In the genomic region with DNA sequence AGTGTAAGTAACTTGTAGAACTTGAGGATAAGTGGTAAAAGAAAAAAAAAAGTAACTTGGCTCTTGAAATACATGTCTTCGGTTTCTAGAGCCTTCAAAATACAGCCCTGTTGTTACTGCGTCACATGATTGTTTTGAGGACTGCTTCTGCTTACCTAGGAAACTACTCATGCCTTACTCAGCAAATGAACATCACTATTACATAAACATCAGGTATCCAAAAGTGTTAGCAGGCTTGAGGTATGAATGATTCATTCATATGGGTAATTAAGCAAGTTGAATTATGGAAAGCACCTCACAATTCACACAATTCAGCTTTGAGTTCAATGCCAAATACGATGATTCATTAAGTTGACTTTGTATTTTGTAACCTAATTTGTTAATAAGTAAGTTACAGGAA, we compare ENCODE assay signal across 7 cellular contexts. TPM values are rescaled to one million over a fixed set of nuclear protein-coding genes. Genes with fewer than 3 reads are reported as not detected.
DNase-seq lines count a peak whose midpoint lies in the region; ATAC-seq, FAIRE-seq and TF ChIP-seq lines count a peak whose summit lies in the region.
"Not testable (repeated sequence)": the region's sequence is repeated elsewhere in the genome, so short reads cannot be mapped to it uniquely, and the experiment has no call there.

No MANE protein-coding gene starts in this region.

- CTCF ChIA-PET in activated CD4-positive, alpha-beta T cell treated with anti-CD3 and anti-CD28 coated beads for 36 hours (lab: Charles Lee): not testable (repeated sequence)

- DNase-seq in HPDE6-E6E7 (ENCODE audit: extremely low spot score) (peak; percentile 19), NCI-H69 (lab: John Stamatoyannopoulos, UW) (peak; percentile 24), astrocyte (ENCODE audit: low read depth) (peak; percentile 51), bronchial epithelial cell (ENCODE audit: low read depth) (peak; percentile 96), kidney tubule cell (ENCODE audit: low spot score) (peak; percentile 82)
- DNase-seq in activated CD4-positive, alpha-beta T cell treated with anti-CD3 and anti-CD28 coated beads for 36 hours: not testable (repeated sequence)

- H3K27ac ChIP-seq in astrocyte (ENCODE audit: low read depth, low read length): not testable (repeated sequence)

- POLR2A ChIA-PET in activated CD4-positive, alpha-beta T cell treated with anti-CD3 and anti-CD28 coated beads for 36 hours (lab: Charles Lee): interaction anchor here (0.6 kb wide), 1 partner anchor 23 kb away, joined by 11 read pairs; no protein-coding TSS in a partner anchor

- FAIRE-seq in astrocyte (lab: Jason Lieb, UNC); bronchial epithelial cell (lab: Jason Lieb, UNC): not testable (repeated sequence)

- not testable (repeated sequence) for H3K4me3 Mint-ChIP-seq in activated CD4-positive, alpha-beta T cell treated with anti-CD3 and anti-CD28 coated beads for 36 hours; astrocyte (ENCODE audit: unreplicated experiment)

- H3K27ac Mint-ChIP-seq in activated CD4-positive, alpha-beta T cell treated with anti-CD3 and anti-CD28 coated beads for 36 hours: peak overlapping the region; percentile 2
- H3K27ac Mint-ChIP-seq in astrocyte (ENCODE audit: unreplicated experiment): not testable (repeated sequence)

- TF ChIP-seq CTCF in astrocyte (IDR thresholded peaks at IDR 0.05; ENCODE audit: insufficient read depth, low read depth, low read length); bronchial epithelial cell (IDR thresholded peaks at IDR 0.05; ENCODE audit: insufficient read depth, low read length, severe bottlenecking): not testable (repeated sequence)

- ATAC-seq in activated CD4-positive, alpha-beta T cell treated with anti-CD3 and anti-CD28 coated beads for 36 hours: not testable (repeated sequence)
- ATAC-seq in esophagus mucosa: peak; percentile 35

- H3K27me3 Mint-ChIP-seq in activated CD4-positive, alpha-beta T cell treated with anti-CD3 and anti-CD28 coated beads for 36 hours; astrocyte (ENCODE audit: low read depth, unreplicated experiment): not testable (repeated sequence)

- not testable (repeated sequence) for H3K27me3 ChIP-seq in astrocyte (ENCODE audit: insufficient read depth, low read length); bronchial epithelial cell (ENCODE audit: control insufficient read depth, insufficient read depth, low read length)

- H3K4me1 ChIP-seq in astrocyte (ENCODE audit: insufficient read depth, low read length): not testable (repeated sequence)

- H3K79me2 ChIP-seq in astrocyte (ENCODE audit: insufficient read depth, low read length): not testable (repeated sequence)

- H3K9me3 Mint-ChIP-seq in activated CD4-positive, alpha-beta T cell treated with anti-CD3 and anti-CD28 coated beads for 36 hours (ENCODE audit: low read depth); astrocyte (ENCODE audit: unreplicated experiment): not testable (repeated sequence)

- H3K4me1 Mint-ChIP-seq in activated CD4-positive, alpha-beta T cell treated with anti-CD3 and anti-CD28 coated beads for 36 hours: peaks cover 18% of the 10 kb centered on the region
- H3K4me1 Mint-ChIP-seq in astrocyte (ENCODE audit: low read depth, unreplicated experiment): not testable (repeated sequence)

- H3K4me2 ChIP-seq in astrocyte (ENCODE audit: low read length): not testable (repeated sequence)

- H3K9ac ChIP-seq in astrocyte (ENCODE audit: low read length): not testable (repeated sequence)

- not testable (repeated sequence) for H3K36me3 Mint-ChIP-seq in activated CD4-positive, alpha-beta T cell treated with anti-CD3 and anti-CD28 coated beads for 36 hours (ENCODE audit: low read depth); astrocyte (ENCODE audit: low read depth, unreplicated experiment)

- not testable (repeated sequence) for H3K36me3 ChIP-seq in astrocyte (ENCODE audit: insufficient read depth, low read length); bronchial epithelial cell (ENCODE audit: control insufficient read depth, insufficient read depth, low read length)

- intact Hi-C loops in activated CD4-positive, alpha-beta T cell treated with anti-CD3 and anti-CD28 coated beads for 36 hours (cut with DNase I, micrococcal nuclease): not testable (repeated sequence)

- H2AFZ ChIP-seq in astrocyte (ENCODE audit: low read depth, low read length): not testable (repeated sequence)

- not testable (repeated sequence) for H3K4me3 ChIP-seq in astrocyte (ENCODE audit: insufficient read depth, low read depth, low read length); bronchial epithelial cell (ENCODE audit: low read depth, low read length)

- H4K20me1 ChIP-seq in astrocyte (ENCODE audit: insufficient read depth, low read length): not testable (repeated sequence)

- H3K9me3 ChIP-seq in astrocyte (ENCODE audit: insufficient read depth, low read depth, low read length): not testable (repeated sequence)

RNA-seq across cellular contexts. Expression of gene CISD2, which starts 21.1 kb away (rescaled TPM):
- 10 to 100 TPM; 33.5 to 35.1 TPM for total RNA-seq in activated CD4-positive, alpha-beta T cell treated with anti-CD3 and anti-CD28 coated beads for 36 hours
- 29.4 and 31.0 TPM in 2 replicates for total RNA-seq in astrocyte
- total RNA-seq in bronchial epithelial cell: 24.0 and 54.9 TPM in 2 replicates
- total RNA-seq in esophagus mucosa: 15.5 TPM
